13 cellular contexts compared by ENCODE assay signal in genomic region chr15:45079633-45080246, GRCh38. TPM values are rescaled to one million over a fixed set of nuclear protein-coding genes. Genes with fewer than 3 reads are reported as not detected.
DNase-seq lines count a peak whose midpoint lies in the region; ATAC-seq, FAIRE-seq and TF ChIP-seq lines count a peak whose summit lies in the region.
"Not testable (repeated sequence)": the region's sequence is repeated elsewhere in the genome, so short reads cannot be mapped to it uniquely, and the experiment has no call there.
"Had no signal": no experiment of that assay in that cellular context is flagged by ENCODE, and none has a peak within 500 bp of the region (broad histone marks: within the 10 kb centered on the region; RNA-seq: fewer than 3 reads in every experiment).

No MANE protein-coding gene starts in this region.

- not testable (repeated sequence) for DNase-seq in RWPE2 (ENCODE audit: low spot score); bronchial epithelial cell (ENCODE audit: low read depth); left ventricle myocardium inferior; smooth muscle cell (lab: John Stamatoyannopoulos, UW; ENCODE audit: unreplicated experiment)
- peak; percentile 18 for DNase-seq in glomerular visceral epithelial cell (ENCODE audit: extremely low spot score)
- DNase-seq in kidney glomerular epithelial cell (lab: John Stamatoyannopoulos, UW), result peak; percentile 19

- not testable (repeated sequence) for H3K4me1 ChIP-seq in RWPE2 (ENCODE audit: insufficient read depth, poor library complexity, severe bottlenecking); smooth muscle cell (ENCODE audit: low read depth)
- peaks cover 35% of the 10 kb centered on the region for H3K4me1 ChIP-seq in left ventricle myocardium inferior

- H3K79me2 ChIP-seq in smooth muscle cell (ENCODE audit: low read depth), result not testable (repeated sequence)

- H3K9me3 ChIP-seq in RWPE2 (ENCODE audit: severe bottlenecking); left ventricle myocardium inferior (replicated peaks); smooth muscle cell (replicated peaks; ENCODE audit: low read depth): not testable (repeated sequence)

- not testable (repeated sequence) for H3K9ac ChIP-seq in smooth muscle cell (ENCODE audit: low read depth)

- TF ChIP-seq CTCF in C4-2B (conservative IDR thresholded peaks at IDR 0.05); RWPE2 (IDR thresholded peaks at IDR 0.05; ENCODE audit: poor library complexity, severe bottlenecking); bronchial epithelial cell (IDR thresholded peaks at IDR 0.05; ENCODE audit: insufficient read depth, low read length, severe bottlenecking); left ventricle myocardium inferior (IDR thresholded peaks at IDR 0.05; ENCODE audit: borderline replicate concordance); smooth muscle cell (IDR thresholded peaks at IDR 0.05; ENCODE audit: borderline replicate concordance, insufficient read depth, poor library complexity, severe bottlenecking): not testable (repeated sequence)

- H3K27me3 ChIP-seq in RWPE2 (ENCODE audit: insufficient read depth, poor library complexity, severe bottlenecking); bronchial epithelial cell (ENCODE audit: control insufficient read depth, insufficient read depth, low read length); left ventricle myocardium inferior (ENCODE audit: low read depth); smooth muscle cell (ENCODE audit: low read depth): not testable (repeated sequence)

- peak; percentile 36 for FAIRE-seq in bronchial epithelial cell (lab: Jason Lieb, UNC)

- ATAC-seq in RWPE2 (ENCODE audit: low read depth), result peak; percentile 15; the same call in 1 of the 3 replicates

- not testable (repeated sequence) for H4K20me1 ChIP-seq in smooth muscle cell (ENCODE audit: low read depth)

- not testable (repeated sequence) for H3K4me3 ChIP-seq in RWPE2 (ENCODE audit: severe bottlenecking); bronchial epithelial cell (ENCODE audit: low read depth, low read length); left ventricle myocardium inferior; smooth muscle cell

- H3K27ac ChIP-seq in C4-2B, result peak overlapping the region; percentile 8; the same call in 1 of the 2 replicates
- not testable (repeated sequence) for H3K27ac ChIP-seq in RWPE2 (ENCODE audit: poor library complexity, severe bottlenecking)
- peak overlapping the region; percentile 19 for H3K27ac ChIP-seq in left ventricle myocardium inferior (replicated peaks)
- H3K27ac ChIP-seq in smooth muscle cell (ENCODE audit: low read depth), result peak overlapping the region; percentile 19

- WGBS in smooth muscle cell (ENCODE audit: low lambda C conversion rate), result 43% methylated on average over 5 of the region's 5 CpGs

- H3K36me3 ChIP-seq in RWPE2 (ENCODE audit: low read depth); bronchial epithelial cell (ENCODE audit: control insufficient read depth, insufficient read depth, low read length); left ventricle myocardium inferior; smooth muscle cell (ENCODE audit: low read depth): not testable (repeated sequence)

- H3K4me2 ChIP-seq in smooth muscle cell, result not testable (repeated sequence)

- not testable (repeated sequence) for H2AFZ ChIP-seq in smooth muscle cell (ENCODE audit: low read depth)

- intact Hi-C loops in left ventricle myocardium inferior (cut with micrococcal nuclease), result not testable (repeated sequence)

- not testable (repeated sequence) for H3F3A ChIP-seq in smooth muscle cell (ENCODE audit: low read depth)

RNA-seq across cellular contexts. Expression of gene DUOX2, which starts 34.2 kb away (rescaled TPM):
- total RNA-seq in bronchial epithelial cell (0.90 and 1.1 TPM in 2 replicates), left ventricle myocardium inferior (0.05 TPM), smooth muscle cell (0.36 and 1.4 TPM in 2 replicates)
- polyA plus RNA-seq in smooth muscle cell, result 0.34 and 1.2 TPM in 2 replicates
- total RNA-seq: G401, HFFc6 had no signal
- polyA plus RNA-seq: GM12878 had no signal

RNA-seq across cellular contexts. Expression of gene DUOXA2, which starts 34.4 kb away (rescaled TPM):
- 0.13 TPM in 1 of 2 replicates, not detected in the other for total RNA-seq in bronchial epithelial cell
- total RNA-seq in left ventricle myocardium inferior, result not detected
- not detected in 2 replicates for total RNA-seq in smooth muscle cell
- 0.24 TPM in 1 of 2 replicates, not detected in the other for polyA plus RNA-seq in smooth muscle cell
- total RNA-seq: CD4-positive, alpha-beta T cell; G401; GM12878; H4; HFFc6; HT1080 had no signal
- polyA plus RNA-seq: GM12878 had no signal

RNA-seq across cellular contexts. Expression of gene DUOXA1, which starts 49.9 kb away (rescaled TPM):
- total RNA-seq in bronchial epithelial cell (27.1 and 54.5 TPM in 2 replicates), left ventricle myocardium inferior (0.30 TPM), smooth muscle cell (6.0 and 7.6 TPM in 2 replicates)
- 2.8 and 7.9 TPM in 2 replicates for polyA plus RNA-seq in smooth muscle cell
- total RNA-seq: G401, H4 had no signal
- polyA plus RNA-seq: GM12878 had no signal

RNA-seq across cellular contexts. Expression of gene DUOX1, which starts 50.1 kb away (rescaled TPM):
- 13.2 and 37.0 TPM in 2 replicates for total RNA-seq in bronchial epithelial cell
- 0.80 TPM for total RNA-seq in left ventricle myocardium inferior
- 3.5 and 4.4 TPM in 2 replicates for total RNA-seq in smooth muscle cell
- 5.8 and 13.8 TPM in 2 replicates for polyA plus RNA-seq in smooth muscle cell
- total RNA-seq: G401, H4, HT1080 had no signal

RNA-seq across cellular contexts. Expression of gene SORD, which starts 56.7 kb away (rescaled TPM):
- total RNA-seq in bronchial epithelial cell, result 11.3 and 23.2 TPM in 2 replicates
- total RNA-seq in left ventricle myocardium inferior, result 13.6 TPM
- total RNA-seq in smooth muscle cell, result 13.1 and 26.8 TPM in 2 replicates
- polyA plus RNA-seq in smooth muscle cell, result 22.0 and 22.1 TPM in 2 replicates
